In the genomic region with DNA sequence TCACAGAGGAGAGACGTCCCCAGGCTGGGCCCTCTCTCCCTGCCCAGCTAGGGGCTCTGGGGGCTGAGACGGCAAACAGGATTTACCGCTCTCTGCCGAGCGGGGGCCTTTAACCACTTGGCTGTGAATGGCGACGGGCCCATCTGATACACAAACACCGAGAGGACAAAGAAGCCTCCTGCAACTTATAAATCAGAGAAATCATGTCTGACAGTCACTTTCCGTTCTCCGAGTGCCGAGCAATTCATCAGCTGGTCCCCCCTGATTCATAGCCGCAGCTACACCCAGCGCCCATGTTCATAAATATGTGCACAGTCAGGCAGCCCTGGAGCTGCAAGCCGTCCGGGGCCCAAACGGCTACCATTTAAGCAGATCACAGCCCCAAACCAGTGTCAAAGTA, we compare ENCODE assay signal across 8 cellular contexts.
DNase-seq lines count a peak whose midpoint lies in the region; ATAC-seq and TF ChIP-seq lines count a peak whose summit lies in the region.

No MANE protein-coding gene starts in this region.

- POLR2A ChIA-PET in naive thymus-derived CD4-positive, alpha-beta T cell (lab: Charles Lee) = no interaction called here

- in situ Hi-C loops in brain microvascular endothelial cell (cut with HindIII; ENCODE audit: low pct_ligation_motif_present, low sequenced_read_pairs) = no loop called here

- peaks cover 6 to 26% (median 16%) of the 10 kb centered on the region in 7 donors for H3K4me1 Mint-ChIP-seq in naive thymus-derived CD4-positive, alpha-beta T cell

- peaks cover 0 to 8% (median 0%) of the 10 kb centered on the region in 5 donors for H3K27me3 Mint-ChIP-seq in naive thymus-derived CD4-positive, alpha-beta T cell

- no peaks in the 10 kb centered on the region for H3K36me3 ChIP-seq in cardiac muscle cell
- no peaks in the 10 kb centered on the region for H3K36me3 ChIP-seq in brain microvascular endothelial cell (replicated peaks)
- H3K36me3 ChIP-seq in naive thymus-derived CD4-positive, alpha-beta T cell (ENCODE audit: control insufficient read depth in 2 of 3, insufficient read depth in 3 of 3, low read length in 3 of 3) = no peaks in the 10 kb centered on the region
- H3K36me3 ChIP-seq in uterus = no peaks in the 10 kb centered on the region

- CTCF ChIA-PET in naive thymus-derived CD4-positive, alpha-beta T cell (lab: Charles Lee) = interaction anchor here (0.6 kb wide), 1 partner anchor 10 kb away, joined by 3 read pairs; no protein-coding TSS in a partner anchor

- no peaks in the 10 kb centered on the region for H3K9me3 Mint-ChIP-seq in naive thymus-derived CD4-positive, alpha-beta T cell

- H3K9me3 ChIP-seq in cardiac muscle cell (ENCODE audit: low read depth) (no peaks in the 10 kb centered on the region), uterus (no peaks in the 10 kb centered on the region)
- no peaks in the 10 kb centered on the region for H3K9me3 ChIP-seq in naive thymus-derived CD4-positive, alpha-beta T cell (ENCODE audit: control insufficient read depth in 2 of 3, low read length in 3 of 3)

- peak overlapping the region; percentile 38 to 98 (median 94) for H3K27ac Mint-ChIP-seq in naive thymus-derived CD4-positive, alpha-beta T cell

- H3K4me3 Mint-ChIP-seq in naive thymus-derived CD4-positive, alpha-beta T cell = peak overlapping the region; percentile 73 to 95 (median 88)

- TF ChIP-seq CTCF in cardiac muscle cell (IDR thresholded peaks at IDR 0.05; ENCODE audit: low read depth, low read length) (no peak), brain microvascular endothelial cell (IDR thresholded peaks at IDR 0.05; ENCODE audit: low read depth, low read length, missing control alignments) (no peak), uterus (IDR thresholded peaks at IDR 0.05) (no peak)

- peak; percentile 18 to 49 for DNase-seq in cardiac muscle cell (ENCODE audit: low read depth in 1 of 2, low spot score in 1 of 2)
- DNase-seq in cardiac septum (ENCODE audit: low spot score) = no peak
- DNase-seq in brain microvascular endothelial cell = peak; percentile 1
- DNase-seq in naive thymus-derived CD4-positive, alpha-beta T cell = peak in 6 of 9 donors; percentile 7 to 42 (median 31)
- peak; percentile 38 to 46 for DNase-seq in uterus
- DNase-seq in HT-29 (ENCODE audit: low spot score) = no peak
- no peak for DNase-seq in effector CD4-positive, alpha-beta T cell

- H3K27ac ChIP-seq in cardiac muscle cell (peak overlapping the region; percentile 54), brain microvascular endothelial cell (no peak overlapping the region), uterus (peak overlapping the region; percentile 31 to 41)
- H3K27ac ChIP-seq in naive thymus-derived CD4-positive, alpha-beta T cell (ENCODE audit: low read depth, low read length) = peak overlapping the region; percentile 66

- no peaks in the 10 kb centered on the region for H3K36me3 Mint-ChIP-seq in naive thymus-derived CD4-positive, alpha-beta T cell

- intact Hi-C loops in cardiac septum (cut with DNase I) = no loop called here
- intact Hi-C loops in naive thymus-derived CD4-positive, alpha-beta T cell (cut with micrococcal nuclease) = loop anchor here in 1 of 2 donors (1.0 kb wide), 4 partner anchors 36 to 87 kb away; no protein-coding TSS in a partner anchor
- intact Hi-C loops in uterus (cut with DNase I; ENCODE audit: low total_unique reads) = no loop called here

- no peak for TF ChIP-seq POLR2A in uterus (IDR thresholded peaks at IDR 0.05)

- H3K4me1 ChIP-seq in cardiac muscle cell (ENCODE audit: low read depth) = peaks cover 25% of the 10 kb centered on the region
- H3K4me1 ChIP-seq in naive thymus-derived CD4-positive, alpha-beta T cell (ENCODE audit: control insufficient read depth in 2 of 2, insufficient read depth in 2 of 2, low read length in 2 of 2) = no peaks in the 10 kb centered on the region
- H3K4me1 ChIP-seq in uterus = no peaks in the 10 kb centered on the region

- H3K27me3 ChIP-seq in cardiac muscle cell (no peaks in the 10 kb centered on the region), brain microvascular endothelial cell (replicated peaks) (no peaks in the 10 kb centered on the region), uterus (no peaks in the 10 kb centered on the region)
- no peaks in the 10 kb centered on the region for H3K27me3 ChIP-seq in naive thymus-derived CD4-positive, alpha-beta T cell (ENCODE audit: control insufficient read depth in 2 of 2, insufficient read depth in 2 of 2, low read length in 2 of 2)

- peak; percentile 55 for ATAC-seq in naive thymus-derived CD4-positive, alpha-beta T cell
- no peak for ATAC-seq in HG03039 (IDR thresholded peaks at IDR 0.05; ENCODE audit: unreplicated experiment)

- H3K4me3 ChIP-seq in cardiac muscle cell (no peak overlapping the region), brain microvascular endothelial cell (ENCODE audit: low read depth, low read length) (peak overlapping the region; percentile 24), uterus (peak overlapping the region; percentile 14 to 22)
- H3K4me3 ChIP-seq in naive thymus-derived CD4-positive, alpha-beta T cell (ENCODE audit: low read length) = peak overlapping the region; percentile 56

Comparison
In these comparisons a context has a peak if more than half of its experiments do, and no peak if none do; other contexts are left out.
1. DNase-seq: peak in cardiac muscle cell (2 of 2), brain microvascular endothelial cell (single experiment), naive thymus-derived CD4-positive, alpha-beta T cell (6 of 9) and uterus (2 of 2); none in cardiac septum (single experiment), HT-29 (single experiment) and effector CD4-positive, alpha-beta T cell (single experiment).